Comparison of ENCODE assay signal across 1 cellular context in the genomic region with DNA sequence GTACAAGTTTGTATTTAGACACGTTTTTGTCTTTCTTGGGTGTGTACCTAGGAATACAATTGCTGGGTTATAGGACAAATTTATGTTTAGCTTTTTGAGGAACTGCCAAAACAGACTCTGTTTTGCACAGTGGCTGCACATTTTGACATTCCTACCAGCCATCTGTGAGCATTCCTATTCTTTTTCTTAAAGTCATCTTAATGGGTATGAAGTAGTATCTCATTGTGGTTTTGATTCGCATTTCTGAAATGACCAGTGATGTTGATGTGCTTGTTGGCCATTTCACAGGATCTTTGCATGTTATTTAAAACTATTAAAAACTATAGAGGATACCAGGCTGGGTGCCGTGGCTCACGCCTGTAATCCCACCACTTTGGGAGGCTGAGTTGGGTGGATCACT.
TF ChIP-seq lines count a peak whose summit lies in the region.

No MANE protein-coding gene starts in this region.

TF ChIP-seq in IMR-90, 13 proteins besides CTCF, POLR2A, EP300 and RAD21:
- TF ChIP-seq RCOR1 (IDR thresholded peaks at IDR 0.05; ENCODE audit: insufficient replicate concordance, low read length): no peak
- no peak for TF ChIP-seq MAZ (IDR thresholded peaks at IDR 0.05; ENCODE audit: borderline replicate concordance, low read depth, low read length)
- no peak for TF ChIP-seq RFX5 (IDR thresholded peaks at IDR 0.05; ENCODE audit: low read depth, low read length)
- TF ChIP-seq CEBPB (IDR thresholded peaks at IDR 0.05; ENCODE audit: low read depth, low read length): no peak
- TF ChIP-seq MXI1 (IDR thresholded peaks at IDR 0.05; ENCODE audit: borderline replicate concordance, low read depth, low read length): no peak
- no peak for TF ChIP-seq CHD1 (IDR thresholded peaks at IDR 0.05; ENCODE audit: low read depth, low read length)
- no peak for TF ChIP-seq MAFK (IDR thresholded peaks at IDR 0.05; ENCODE audit: low read depth, low read length)
- no peak for TF ChIP-seq BHLHE40 (IDR thresholded peaks at IDR 0.05; ENCODE audit: low read depth, low read length)
- TF ChIP-seq, protein P1, sequence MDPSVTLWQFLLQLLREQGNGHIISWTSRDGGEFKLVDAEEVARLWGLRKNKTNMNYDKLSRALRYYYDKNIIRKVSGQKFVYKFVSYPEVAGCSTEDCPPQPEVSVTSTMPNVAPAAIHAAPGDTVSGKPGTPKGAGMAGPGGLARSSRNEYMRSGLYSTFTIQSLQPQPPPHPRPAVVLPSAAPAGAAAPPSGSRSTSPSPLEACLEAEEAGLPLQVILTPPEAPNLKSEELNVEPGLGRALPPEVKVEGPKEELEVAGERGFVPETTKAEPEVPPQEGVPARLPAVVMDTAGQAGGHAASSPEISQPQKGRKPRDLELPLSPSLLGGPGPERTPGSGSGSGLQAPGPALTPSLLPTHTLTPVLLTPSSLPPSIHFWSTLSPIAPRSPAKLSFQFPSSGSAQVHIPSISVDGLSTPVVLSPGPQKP (IDR thresholded peaks at IDR 0.05; ENCODE audit: borderline replicate concordance, low read depth, low read length): no peak
- no peak for TF ChIP-seq NFE2L2 (IDR thresholded peaks at IDR 0.05; ENCODE audit: low read depth, low read length)
- no peak for TF ChIP-seq FOS (IDR thresholded peaks at IDR 0.05; ENCODE audit: low read depth, low read length)
- TF ChIP-seq, protein P2, sequence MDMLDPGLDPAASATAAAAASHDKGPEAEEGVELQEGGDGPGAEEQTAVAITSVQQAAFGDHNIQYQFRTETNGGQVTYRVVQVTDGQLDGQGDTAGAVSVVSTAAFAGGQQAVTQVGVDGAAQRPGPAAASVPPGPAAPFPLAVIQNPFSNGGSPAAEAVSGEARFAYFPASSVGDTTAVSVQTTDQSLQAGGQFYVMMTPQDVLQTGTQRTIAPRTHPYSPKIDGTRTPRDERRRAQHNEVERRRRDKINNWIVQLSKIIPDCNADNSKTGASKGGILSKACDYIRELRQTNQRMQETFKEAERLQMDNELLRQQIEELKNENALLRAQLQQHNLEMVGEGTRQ (IDR thresholded peaks at IDR 0.05; ENCODE audit: low read depth, low read length): no peak
- no peak for TF ChIP-seq SMC3 (IDR thresholded peaks at IDR 0.05; ENCODE audit: low read depth, low read length)
TF ChIP-seq in IMR-90: peak in this region for 0.
